ENCODE assay signal across 8 cellular contexts in genomic region chr5:62578540-62578939, GRCh38. TPM values are rescaled to one million over a fixed set of nuclear protein-coding genes. Genes with fewer than 3 reads are reported as not detected.
DNase-seq lines count a peak whose midpoint lies in the region; ATAC-seq and TF ChIP-seq lines count a peak whose summit lies in the region.

Gene LRRC70 (plus strand): TSS chr5:62578819. CDS start chr5:62579439, 620 bp downstream.

- intact Hi-C loops in stomach (cut with DNase I; ENCODE audit: low total_unique reads) = no loop called here
- intact Hi-C loops in left colon (cut with DNase I, micrococcal nuclease) = no loop called here

- no peak within 1 kb of the TSS for H3K23ac ChIP-seq in mesendoderm (ENCODE audit: low read length)

- H2BK120ac ChIP-seq in mesendoderm (ENCODE audit: low read depth, low read length) = no peak within 1 kb of the TSS

- H3K18ac ChIP-seq in mesendoderm (ENCODE audit: low read length) = no peak within 1 kb of the TSS

- no peak within 1 kb of the TSS for H3K4me2 ChIP-seq in mesendoderm (ENCODE audit: low read length)

- H3K4ac ChIP-seq in mesendoderm (ENCODE audit: low read depth, low read length) = no peak within 1 kb of the TSS

- H3K9me3 ChIP-seq in stomach = no peaks in the 10 kb centered on the region

- no peak for TF ChIP-seq EP300 in stomach (IDR thresholded peaks at IDR 0.05)

- H4K5ac ChIP-seq in mesendoderm (ENCODE audit: low read length) = no peak within 1 kb of the TSS

- no peaks in the 10 kb centered on the region for H3K79me2 ChIP-seq in mesendoderm (ENCODE audit: control insufficient read depth, insufficient read depth, low read length)

- no peak within 1 kb of the TSS for H4K8ac ChIP-seq in mesendoderm (ENCODE audit: low read depth, low read length)

- H3K4me3 ChIP-seq in mesendoderm (ENCODE audit: low read length) (no peak within 1 kb of the TSS), stomach (peak within 1 kb of the TSS in 1 of 4 donors; percentile 2)

- no peak within 1 kb of the TSS for H3K9ac ChIP-seq in mesendoderm (ENCODE audit: low read length)

- H3K27me3 ChIP-seq in mesendoderm (ENCODE audit: insufficient read depth, low read length, poor library complexity) = no peaks in the 10 kb centered on the region
- no peaks in the 10 kb centered on the region for H3K27me3 ChIP-seq in stomach

- H2BK15ac ChIP-seq in mesendoderm (replicated peaks; ENCODE audit: low read depth) = no peak within 1 kb of the TSS

- TF ChIP-seq CTCF in GM20000 (IDR thresholded peaks at IDR 0.05; ENCODE audit: extremely low read depth, missing control alignments) = no peak
- TF ChIP-seq CTCF in stomach (IDR thresholded peaks at IDR 0.05) = no peak

- H3K36me3 ChIP-seq in mesendoderm (ENCODE audit: control insufficient read depth, insufficient read depth, low read length) (no peaks in the 10 kb centered on the region), stomach (peaks cover 0 to 11% (median 5%) of the 10 kb centered on the region in 4 donors)

- H3K4me1 ChIP-seq in mesendoderm (ENCODE audit: control insufficient read depth, low read depth, low read length) (no peaks in the 10 kb centered on the region), stomach (no peaks in the 10 kb centered on the region)

- TF ChIP-seq POLR2A in stomach (IDR thresholded peaks at IDR 0.05) = no peak

- H3K27ac ChIP-seq in mesendoderm (ENCODE audit: low read depth, low read length) (no peak within 1 kb of the TSS), stomach (no peak within 1 kb of the TSS)

- no peak within 1 kb of the TSS for H2AK5ac ChIP-seq in mesendoderm (ENCODE audit: low read length)

- no peak within 1 kb of the TSS for H3K56ac ChIP-seq in mesendoderm (ENCODE audit: low read length)

- WGBS in mesendoderm (ENCODE audit: extremely low coverage, insufficient coverage, low lambda C conversion rate) = no CpG with 5 or more reads among the region's 4 CpGs
- 48 to 56% (median 53%) methylated on average over 4 of the region's 4 CpGs for WGBS in stomach, 5 donors

- H3K79me1 ChIP-seq in mesendoderm (ENCODE audit: low read length) = no peaks in the 10 kb centered on the region

- DNase-seq in GF-D8 (lab: John Stamatoyannopoulos, UW) = peak; percentile 98
- peak; percentile 36 for DNase-seq in GM20000 (ENCODE audit: low spot score)
- peak; percentile 78 for DNase-seq in amniotic epithelial cell (ENCODE audit: low read depth)
- peak; percentile 96 for DNase-seq in mesendoderm
- no peak for DNase-seq in stomach
- DNase-seq in D341Med (ENCODE audit: low spot score) = no peak
- DNase-seq in left colon = no peak

- H2BK5ac ChIP-seq in mesendoderm (ENCODE audit: low read length) = no peak within 1 kb of the TSS

- ATAC-seq in HG03558 (IDR thresholded peaks at IDR 0.05; ENCODE audit: extremely low read depth, unreplicated experiment) (peak; percentile 85), left colon (no peak)

RNA-seq across cellular contexts. Expression of gene LRRC70, which starts in this region (rescaled TPM):
- polyA plus RNA-seq in mesendoderm (2013, experiment 1 of 2) = 0.08 TPM
- polyA plus RNA-seq in mesendoderm (2013, experiment 2 of 2) = 0.11 TPM
- total RNA-seq in stomach (10 to 100 TPM in 2 of 5 donors, 1 to 10 TPM in 1, not detected in 2; 7.7 to 22.8 (median 13.4) TPM), left colon (1 to 10 TPM; 1.9 to 2.4 TPM)
- 1 to 10 TPM in 2 of 3 donors, under 1 TPM in 1; 0.68 to 2.9 (median 2.3) TPM for polyA plus RNA-seq in stomach

Comparison
In these comparisons a context has a peak if more than half of its experiments do, and no peak if none do; other contexts are left out.
1. DNase-seq: peak in GF-D8 (single experiment), GM20000 (single experiment), amniotic epithelial cell (single experiment) and mesendoderm (single experiment); none in stomach (single experiment), D341Med (single experiment) and left colon (0 of 2).